In genomic region chr1:165364432-165365133, GRCh38 we compare ENCODE assay signal across 14 cellular contexts. TPM values are rescaled to one million over a fixed set of nuclear protein-coding genes. Genes with fewer than 3 reads are reported as not detected.
DNase-seq lines count a peak whose midpoint lies in the region; ATAC-seq, FAIRE-seq and TF ChIP-seq lines count a peak whose summit lies in the region.
"Had no signal": no experiment of that assay in that cellular context is flagged by ENCODE, and none has a peak within 500 bp of the region (broad histone marks: within the 10 kb centered on the region; RNA-seq: fewer than 3 reads in every experiment).

No MANE protein-coding gene starts in this region.

- no peaks in the 10 kb centered on the region; the same call in 1 of the 2 replicates for H4K20me1 ChIP-seq in K562 (replicated peaks; ENCODE audit: control insufficient read depth, insufficient read depth, low read length)

- ATAC-seq in K562 (no peak), GM18519 (IDR thresholded peaks at IDR 0.05; ENCODE audit: low FRiP score, unreplicated experiment) (no peak)

- DNase-seq in DMS 273 treated with DMSO at 0.1 percent for 48 hours (lab: John Stamatoyannopoulos, UW), result peak; percentile 57
- peak; percentile 60 for DNase-seq in NCI-H1092 treated with DMSO at 0.1 percent for 48 hours (lab: John Stamatoyannopoulos, UW)
- DNase-seq in K562 (ENCODE audit: extremely low read depth in 1 of 4, low spot score in 3 of 4), result no peak
- peak; percentile 83 for DNase-seq in osteocyte (ENCODE audit: extremely low spot score, unreplicated experiment)
- no peak for DNase-seq in Caco-2
- DNase-seq in SW 1271 (lab: John Stamatoyannopoulos, UW), result no peak
- DNase-seq in glutamatergic neuron, result no peak
- DNase-seq: CD4-positive, CD25-positive, alpha-beta regulatory T cell; T-helper 9 cell; trophoblast cell had no signal

- no peak overlapping the region for H3K4me3 ChIP-seq in K562
- no peak overlapping the region for H3K4me3 ChIP-seq in Caco-2 (ENCODE audit: low read depth, low read length)

- under 1% methylated on average over 6 of the region's 6 CpGs for WGBS in K562 (ENCODE audit: insufficient coverage, low coverage, missing lambda C conversion rate)

- H3K9me3 Mint-ChIP-seq in osteocyte (ENCODE audit: unreplicated experiment), result no peaks in the 10 kb centered on the region
- H3K9me3 Mint-ChIP-seq in Caco-2 (ENCODE audit: unreplicated experiment), result no peaks in the 10 kb centered on the region
- H3K9me3 Mint-ChIP-seq in glutamatergic neuron (ENCODE audit: unreplicated experiment), result peaks cover 1% of the 10 kb centered on the region
- H3K9me3 Mint-ChIP-seq: CD4-positive, CD25-positive, alpha-beta regulatory T cell had no signal

- no peak for TF ChIP-seq RAD21 in K562 (CRISPR knock-in tag; conservative IDR thresholded peaks at IDR 0.05 in 1 of 2, IDR thresholded peaks at IDR 0.05 in 1 of 2)

- no peak overlapping the region for H3K9ac ChIP-seq in K562 (ENCODE audit: insufficient read depth in 1 of 2, low read depth in 2 of 2, low read length in 2 of 2)

- H3K9me3 ChIP-seq in K562 (replicated peaks; ENCODE audit: control insufficient read depth, insufficient read depth, low read depth, low read length) (no peaks in the 10 kb centered on the region), Caco-2 (no peaks in the 10 kb centered on the region)

- H3K4me1 Mint-ChIP-seq in osteocyte (ENCODE audit: unreplicated experiment) (no peaks in the 10 kb centered on the region), Caco-2 (ENCODE audit: low read depth, unreplicated experiment) (no peaks in the 10 kb centered on the region), glutamatergic neuron (ENCODE audit: low read depth, unreplicated experiment) (no peaks in the 10 kb centered on the region)
- H3K4me1 Mint-ChIP-seq: CD4-positive, CD25-positive, alpha-beta regulatory T cell had no signal

- no peak for FAIRE-seq in K562 (lab: Jason Lieb, UNC)

- TF ChIP-seq POLR2A in K562 (conservative IDR thresholded peaks at IDR 0.05), result no peak

- H3K79me2 ChIP-seq in K562 (ENCODE audit: control insufficient read depth, insufficient read depth, low read length), result no peaks in the 10 kb centered on the region

- BruUV-seq in K562 (replicated peaks; lab: Mats Ljungman, UMichigan), result no TSS peak
- BruUV-seq in Caco-2 (replicated peaks; lab: Mats Ljungman, UMichigan), result no TSS peak

- no peak overlapping the region for H3K27ac ChIP-seq in K562 (ENCODE audit: extremely low read depth, low read depth, low read length)

- intact Hi-C loops in K562 (cut with micrococcal nuclease), result loop anchor here (5.0 kb wide), 1 partner anchor 237 kb away; no protein-coding TSS in a partner anchor
- intact Hi-C loops in Caco-2 (cut with micrococcal nuclease; ENCODE audit: unreplicated experiment), result loop anchor here (5.0 kb wide), 1 partner anchor 57 kb away; no protein-coding TSS in a partner anchor

- no peaks in the 10 kb centered on the region for H3K36me3 ChIP-seq in K562 (ENCODE audit: control insufficient read depth, insufficient read depth, low read length)
- H3K36me3 ChIP-seq in Caco-2 (ENCODE audit: control insufficient read depth, insufficient read depth, low read length), result no peaks in the 10 kb centered on the region

- POLR2A ChIA-PET in K562 (lab: Yijun Ruan, JAX), result no interaction called here
- POLR2A ChIA-PET in Caco-2 (lab: Charles Lee), result interaction anchor here (0.6 kb wide), 1 partner anchor 1932 kb away, joined by 3 read pairs; no protein-coding TSS in a partner anchor

- H3K27ac Mint-ChIP-seq in osteocyte (ENCODE audit: unreplicated experiment) (no peak overlapping the region), Caco-2 (ENCODE audit: unreplicated experiment) (no peak overlapping the region), glutamatergic neuron (ENCODE audit: unreplicated experiment) (no peak overlapping the region)
- H3K27ac Mint-ChIP-seq: CD4-positive, CD25-positive, alpha-beta regulatory T cell had no signal

- TF ChIP-seq CTCF in K562 (IDR thresholded peaks at IDR 0.05 in 2 of 3, conservative IDR thresholded peaks at IDR 0.05 in 1 of 3; ENCODE audit: insufficient read depth in 2 of 3, low read depth in 1 of 3, low read length in 3 of 3) (no peak), osteocyte (IDR thresholded peaks at IDR 0.05) (no peak), Caco-2 (IDR thresholded peaks at IDR 0.05; ENCODE audit: insufficient read depth in 1 of 2, low read depth in 1 of 2, low read length in 1 of 2, severe bottlenecking in 1 of 2, unreplicated experiment in 1 of 2) (no peak), glutamatergic neuron (IDR thresholded peaks at IDR 0.05; ENCODE audit: partially characterized antibody, unreplicated experiment) (no peak)

- TF ChIP-seq EP300 in K562 (IDR thresholded peaks at IDR 0.05; ENCODE audit: low read length), result no peak

- H3K27me3 ChIP-seq in K562 (ENCODE audit: control insufficient read depth in 2 of 2, insufficient read depth in 2 of 2, low read length in 2 of 2) (peaks cover 0 to 12% of the 10 kb centered on the region in 2 experiments; a peak in 2 of 5 replicates), Caco-2 (replicated peaks; ENCODE audit: control insufficient read depth, insufficient read depth, low read length) (no peaks in the 10 kb centered on the region)

- peaks cover 39% of the 10 kb centered on the region for H3K27me3 Mint-ChIP-seq in osteocyte (ENCODE audit: unreplicated experiment)
- peaks cover 4% of the 10 kb centered on the region for H3K27me3 Mint-ChIP-seq in Caco-2 (ENCODE audit: insufficient read depth, unreplicated experiment)
- H3K27me3 Mint-ChIP-seq in glutamatergic neuron (ENCODE audit: unreplicated experiment), result peaks cover 3% of the 10 kb centered on the region

- CTCF ChIA-PET in K562 (lab: Yijun Ruan, JAX; ENCODE audit: low intra/inter-chr PET ratio), result no interaction called here
- CTCF ChIA-PET in Caco-2 (lab: Charles Lee), result no interaction called here

- H3K36me3 Mint-ChIP-seq in osteocyte (ENCODE audit: unreplicated experiment) (no peaks in the 10 kb centered on the region), Caco-2 (ENCODE audit: insufficient read depth, unreplicated experiment) (no peaks in the 10 kb centered on the region), glutamatergic neuron (ENCODE audit: unreplicated experiment) (no peaks in the 10 kb centered on the region)
- H3K36me3 Mint-ChIP-seq: CD4-positive, CD25-positive, alpha-beta regulatory T cell had no signal

- H3K4me1 ChIP-seq in K562 (replicated peaks in 1 of 2; ENCODE audit: control insufficient read depth in 2 of 2, insufficient read depth in 2 of 2, low read length in 2 of 2), result no peaks in the 10 kb centered on the region
- H3K4me1 ChIP-seq in Caco-2, result no peaks in the 10 kb centered on the region

- H2AFZ ChIP-seq in K562 (ENCODE audit: low read depth, low read length), result no peak overlapping the region

- in situ Hi-C loops in K562 (cut with MboI), result loop anchor here (10.0 kb wide), 1 partner anchor 220 kb away; no protein-coding TSS in a partner anchor

- no peak overlapping the region for H3K4me3 Mint-ChIP-seq in osteocyte (ENCODE audit: unreplicated experiment)
- no peak overlapping the region for H3K4me3 Mint-ChIP-seq in Caco-2 (ENCODE audit: unreplicated experiment)
- H3K4me3 Mint-ChIP-seq in glutamatergic neuron (ENCODE audit: unreplicated experiment), result no peak overlapping the region
- H3K4me3 Mint-ChIP-seq: CD4-positive, CD25-positive, alpha-beta regulatory T cell had no signal

- H3K4me2 ChIP-seq in K562 (ENCODE audit: insufficient read depth, low read length), result no peak overlapping the region

- H3K9me1 ChIP-seq in K562 (ENCODE audit: control insufficient read depth, insufficient read depth, low read length), result no peaks in the 10 kb centered on the region

TF ChIP-seq in K562, 482 proteins besides CTCF, POLR2A, EP300 and RAD21:
- TF ChIP-seq ZNF224 (CRISPR knock-in tag; IDR thresholded peaks at IDR 0.05) (no peak), NFIC (IDR thresholded peaks at IDR 0.05) (peak; percentile 61)

RNA-seq across cellular contexts. Expression of gene LMX1A, which starts 8.1 kb away (rescaled TPM):
- total RNA-seq in K562 (2011; cell fraction: chromatin; rRNA removed; ENCODE audit: low replicate concordance), result not detected in 2 replicates
- not detected in 2 replicates for total RNA-seq in K562 (2011; cell fraction: nucleolus; rRNA removed)
- not detected in 2 replicates for total RNA-seq in K562 (2011; cell fraction: nucleoplasm; rRNA removed)
- not detected in 2 replicates for total RNA-seq in K562 (2014; rRNA removed)
- total RNA-seq in K562 (2014; rRNA removed; fragmentation: Illumina TruSeq; extraction: Trizol), result not detected in 2 replicates
- total RNA-seq in K562 (2015; rRNA removed; fragmentation: Illumina TruSeq; extraction: Trizol), result not detected in 2 replicates
- total RNA-seq in K562 (2021), result not detected in 2 replicates
- not detected in 2 replicates for polyA plus RNA-seq in K562 (2011; rRNA removed)
- polyA plus RNA-seq in K562 (2011; cell fraction: cytosol; rRNA removed), result not detected in 2 replicates
- polyA plus RNA-seq in K562 (2011; cell fraction: nucleus; rRNA removed), result not detected in 2 replicates
- polyA plus RNA-seq in K562 (2012), result not detected in 2 replicates
- polyA plus RNA-seq in K562 (2014; fragmentation: Illumina TruSeq; extraction: Trizol), result not detected in 2 replicates
- polyA plus RNA-seq in K562 (2014; fragmentation: Nextera tagmentation; extraction: Ambion mirVana), result not detected
- not detected in 2 replicates for polyA plus RNA-seq in K562 (2014; rRNA removed)
- polyA minus RNA-seq in K562 (2011; rRNA and poly(A)+ RNA removed), result not detected in 2 replicates
- polyA minus RNA-seq in K562 (2011; cell fraction: cytosol; rRNA and poly(A)+ RNA removed), result not detected in 2 replicates
- not detected in 2 replicates for polyA minus RNA-seq in K562 (2011; cell fraction: nucleus; rRNA and poly(A)+ RNA removed)
- not detected in 2 replicates for total RNA-seq in osteocyte
- total RNA-seq in Caco-2 (2022), result not detected in 2 replicates
- total RNA-seq in glutamatergic neuron (ENCODE audit: unreplicated experiment), result not detected
- total RNA-seq: CD4-positive, CD25-positive, alpha-beta regulatory T cell; M059J; mononuclear cell; OCI-LY7 had no signal
- polyA plus RNA-seq: CD4-positive, CD25-positive, alpha-beta regulatory T cell had no signal

Comparison
In these comparisons a context has a peak if more than half of its experiments do, and no peak if none do; other contexts are left out.
1. DNase-seq: peak in DMS 273 treated with DMSO at 0.1 percent for 48 hours (single experiment), NCI-H1092 treated with DMSO at 0.1 percent for 48 hours (single experiment) and osteocyte (single experiment); none in K562 (0 of 4), Caco-2 (0 of 2), SW 1271 (0 of 2) and glutamatergic neuron (single experiment).